Comparison of ENCODE assay signal across 13 cellular contexts in genomic region chr4:127708985-127709384, GRCh38. TPM values are rescaled to one million over a fixed set of nuclear protein-coding genes. Genes with fewer than 3 reads are reported as not detected.
A peak's percentile ranks its signal among the peaks of the same experiment; 100 is the strongest.
DNase-seq lines count a peak whose midpoint lies in the region; ATAC-seq and TF ChIP-seq lines count a peak whose summit lies in the region.
"Had no signal": no experiment of that assay in that cellular context is flagged by ENCODE, and none has a peak within 500 bp of the region (broad histone marks: within the 10 kb centered on the region; RNA-seq: fewer than 3 reads in every experiment).

No MANE protein-coding gene starts in this region.

- no peaks in the 10 kb centered on the region for H3K9me3 Mint-ChIP-seq in activated CD8-positive, alpha-beta T cell treated with anti-CD3 and anti-CD28 coated beads, Interleukin-2, amount 10 ng/mL, durations not matched to agents 7 days and 5 days (ENCODE audit: insufficient read depth)
- H3K9me3 Mint-ChIP-seq: activated CD4-positive, alpha-beta memory T cell treated with anti-CD3 and anti-CD28 coated beads for 36 hours had no signal

- CTCF ChIA-PET in A673 (lab: Charles Lee) = no interaction called here
- CTCF ChIA-PET in mammary epithelial cell (lab: Charles Lee; ENCODE audit: low non-redundant PET) = interaction anchor here (0.5 to 0.8 kb wide), 4 partner anchors 10 to 48 kb away, joined by 3 to 4 read pairs (median 3); no protein-coding TSS in a partner anchor
- CTCF ChIA-PET in activated CD8-positive, alpha-beta T cell treated with anti-CD3 and anti-CD28 coated beads, Interleukin-2, amount 10 ng/mL, durations not matched to agents 7 days and 5 days (lab: Charles Lee) = no interaction called here

- DNase-seq in A673 (ENCODE audit: low spot score) (peak; percentile 24), M059J (ENCODE audit: low read depth) (peak; percentile 89), mammary epithelial cell (peak; percentile 98), right lobe of liver (no peak), esophagus muscularis mucosa (ENCODE audit: extremely low spot score) (no peak), T-helper 2 cell (no peak)
- no peak for DNase-seq in activated CD8-positive, alpha-beta T cell treated with anti-CD3 and anti-CD28 coated beads, Interleukin-2, amount 10 ng/mL, durations not matched to agents 7 days and 5 days
- DNase-seq: activated CD4-positive, alpha-beta memory T cell treated with anti-CD3 and anti-CD28 coated beads for 36 hours; NCI-H526 treated with DMSO at 0.1 percent for 48 hours; stimulated activated CD8-positive, alpha-beta memory T cell treated with anti-CD3 and anti-CD28 coated beads, Interleukin-4, amount 100 ng/mL, for 48 hours had no signal

- intact Hi-C loops in A673 (cut with micrococcal nuclease; ENCODE audit: unreplicated experiment) = no loop called here
- intact Hi-C loops in mammary epithelial cell (cut with micrococcal nuclease) = loop anchor here (1.0 kb wide), 1 partner anchor 86 kb away; no protein-coding TSS in a partner anchor
- intact Hi-C loops in right lobe of liver (cut with DNase I) = no loop called here
- intact Hi-C loops in esophagus muscularis mucosa (cut with DNase I) = no loop called here

- peak overlapping the region; percentile 91 for H3K4me2 ChIP-seq in mammary epithelial cell (ENCODE audit: insufficient read depth, low read depth, low read length)

- BruUV-seq in A673 (replicated peaks; lab: Mats Ljungman, UMichigan) (no TSS peak), mammary epithelial cell (replicated peaks; lab: Mats Ljungman, UMichigan) (no TSS peak)

- dilution Hi-C loops in mammary epithelial cell (cut with HindIII; ENCODE audit: low sequenced_read_pairs) = loop anchor here (5.0 kb wide), 1 partner anchor 77 kb away; the partner anchor contains the start of gene INTU

- POLR2A ChIA-PET in A673 (lab: Charles Lee; ENCODE audit: low non-redundant PET) = no interaction called here
- POLR2A ChIA-PET in activated CD8-positive, alpha-beta T cell treated with anti-CD3 and anti-CD28 coated beads, Interleukin-2, amount 10 ng/mL, durations not matched to agents 7 days and 5 days (lab: Charles Lee) = no interaction called here

- peak overlapping the region; percentile 46 for H2AFZ ChIP-seq in mammary epithelial cell (ENCODE audit: low read depth, low read length)

- H3K27me3 ChIP-seq in A673 (replicated peaks; ENCODE audit: insufficient read depth, low read depth, low read length, poor library complexity) (no peaks in the 10 kb centered on the region), mammary epithelial cell (ENCODE audit: insufficient read depth, low read length) (no peaks in the 10 kb centered on the region), right lobe of liver (no peaks in the 10 kb centered on the region), esophagus muscularis mucosa (no peaks in the 10 kb centered on the region)

- H3K79me2 ChIP-seq in mammary epithelial cell (ENCODE audit: insufficient read depth, low read length) = no peaks in the 10 kb centered on the region

- peak; percentile 67 to 98 (median 86) for ATAC-seq in right lobe of liver
- ATAC-seq in activated CD8-positive, alpha-beta T cell treated with anti-CD3 and anti-CD28 coated beads, Interleukin-2, amount 10 ng/mL, durations not matched to agents 7 days and 5 days = no peak
- no peak for ATAC-seq in GM18909 (IDR thresholded peaks at IDR 0.05; ENCODE audit: poor library complexity, unreplicated experiment)

- no peaks in the 10 kb centered on the region for H3K36me3 Mint-ChIP-seq in activated CD8-positive, alpha-beta T cell treated with anti-CD3 and anti-CD28 coated beads, Interleukin-2, amount 10 ng/mL, durations not matched to agents 7 days and 5 days (ENCODE audit: low read depth)
- H3K36me3 Mint-ChIP-seq: activated CD4-positive, alpha-beta memory T cell treated with anti-CD3 and anti-CD28 coated beads for 36 hours had no signal

- no peak overlapping the region for H3K27ac Mint-ChIP-seq in activated CD8-positive, alpha-beta T cell treated with anti-CD3 and anti-CD28 coated beads, Interleukin-2, amount 10 ng/mL, durations not matched to agents 7 days and 5 days
- H3K27ac Mint-ChIP-seq: activated CD4-positive, alpha-beta memory T cell treated with anti-CD3 and anti-CD28 coated beads for 36 hours had no signal

- WGBS in mammary epithelial cell (ENCODE audit: low coverage, missing lambda C conversion rate) = 0% methylated on average over 4 of the region's 5 CpGs
- WGBS in right lobe of liver (ENCODE audit: insufficient coverage, low coverage, low lambda C conversion rate, missing lambda C conversion rate) = 23% methylated on average over 5 of the region's 5 CpGs
- WGBS in esophagus muscularis mucosa = 65% methylated on average over 5 of the region's 5 CpGs

- no peak overlapping the region for H3K4me3 Mint-ChIP-seq in activated CD8-positive, alpha-beta T cell treated with anti-CD3 and anti-CD28 coated beads, Interleukin-2, amount 10 ng/mL, durations not matched to agents 7 days and 5 days
- H3K4me3 Mint-ChIP-seq: activated CD4-positive, alpha-beta memory T cell treated with anti-CD3 and anti-CD28 coated beads for 36 hours had no signal

- no peaks in the 10 kb centered on the region for H4K20me1 ChIP-seq in mammary epithelial cell (ENCODE audit: insufficient read depth, low read length)

- no peak for TF ChIP-seq EP300 in esophagus muscularis mucosa (IDR thresholded peaks at IDR 0.05)

- H3K4me3 ChIP-seq in A673 (ENCODE audit: low read depth, low read length, poor library complexity, severe bottlenecking) (no peak overlapping the region), mammary epithelial cell (replicated peaks in 1 of 3; ENCODE audit: insufficient read depth in 1 of 3, low read depth in 2 of 3, low read length in 3 of 3) (peak overlapping the region; percentile 26 to 45 (median 26)), right lobe of liver (no peak overlapping the region), esophagus muscularis mucosa (no peak overlapping the region)
- H3K4me3 ChIP-seq: coronary artery had no signal

- no peaks in the 10 kb centered on the region for H3K9me3 ChIP-seq in A673 (ENCODE audit: low read depth, low read length, poor library complexity, severe bottlenecking)
- no peaks in the 10 kb centered on the region for H3K9me3 ChIP-seq in mammary epithelial cell (replicated peaks; ENCODE audit: insufficient read depth, low read length)
- no peaks in the 10 kb centered on the region for H3K9me3 ChIP-seq in right lobe of liver
- no peaks in the 10 kb centered on the region for H3K9me3 ChIP-seq in esophagus muscularis mucosa

- in situ Hi-C loops in mammary epithelial cell (cut with MboI; ENCODE audit: low sequenced_read_pairs in 2 of 2) = no loop called here

- peaks cover 2% of the 10 kb centered on the region for H3K27me3 Mint-ChIP-seq in activated CD8-positive, alpha-beta T cell treated with anti-CD3 and anti-CD28 coated beads, Interleukin-2, amount 10 ng/mL, durations not matched to agents 7 days and 5 days (ENCODE audit: low read depth)

- no peaks in the 10 kb centered on the region for H3K36me3 ChIP-seq in A673 (ENCODE audit: insufficient read depth, low read length, poor library complexity, severe bottlenecking)
- no peaks in the 10 kb centered on the region for H3K36me3 ChIP-seq in mammary epithelial cell (ENCODE audit: insufficient read depth, low read length)
- H3K36me3 ChIP-seq in right lobe of liver = no peaks in the 10 kb centered on the region
- H3K36me3 ChIP-seq in esophagus muscularis mucosa = peaks cover 0 to 44% (median 16%) of the 10 kb centered on the region in 4 donors

- H3K4me1 ChIP-seq in A673 (ENCODE audit: insufficient read depth, low read length, poor library complexity, severe bottlenecking) (no peaks in the 10 kb centered on the region), mammary epithelial cell (ENCODE audit: insufficient read depth, low read length) (peaks cover 5% of the 10 kb centered on the region), right lobe of liver (no peaks in the 10 kb centered on the region), esophagus muscularis mucosa (peaks cover 0 to 4% (median 0%) of the 10 kb centered on the region in 4 donors)

- peak overlapping the region; percentile 66 for H3K9ac ChIP-seq in mammary epithelial cell (ENCODE audit: insufficient read depth, low read length)

- TF ChIP-seq POLR2A in right lobe of liver (IDR thresholded peaks at IDR 0.05) (no peak), esophagus muscularis mucosa (IDR thresholded peaks at IDR 0.05; ENCODE audit: low read depth) (no peak)

- H3K4me1 Mint-ChIP-seq in activated CD8-positive, alpha-beta T cell treated with anti-CD3 and anti-CD28 coated beads, Interleukin-2, amount 10 ng/mL, durations not matched to agents 7 days and 5 days (ENCODE audit: low read depth) = no peaks in the 10 kb centered on the region

- H3K27ac ChIP-seq in A673 (ENCODE audit: low read depth, low read length, poor library complexity, severe bottlenecking) (no peak overlapping the region), mammary epithelial cell (ENCODE audit: insufficient read depth, low read depth, low read length) (peak overlapping the region; percentile 95), right lobe of liver (no peak overlapping the region), esophagus muscularis mucosa (replicated peaks in 1 of 4) (no peak overlapping the region)
- H3K27ac ChIP-seq: C4-2B, coronary artery had no signal

- TF ChIP-seq CTCF in A673 (conservative IDR thresholded peaks at IDR 0.05; ENCODE audit: low read depth, low read length) = no peak
- no peak for TF ChIP-seq CTCF in mammary epithelial cell (conservative IDR thresholded peaks at IDR 0.05 in 1 of 2, IDR thresholded peaks at IDR 0.05 in 1 of 2; ENCODE audit: extremely low read depth in 1 of 2, insufficient read depth in 1 of 2, low read depth in 1 of 2, low read length in 2 of 2)
- TF ChIP-seq CTCF in right lobe of liver (IDR thresholded peaks at IDR 0.05) = no peak
- TF ChIP-seq CTCF in esophagus muscularis mucosa (IDR thresholded peaks at IDR 0.05) = no peak

RNA-seq across cellular contexts. Expression of gene SLC25A31, which starts 21.2 kb away (rescaled TPM):
- not detected in 2 replicates for total RNA-seq in A673 (2021)
- not detected in 2 replicates for total RNA-seq in M059J (2014; rRNA removed; shearing (Covaris generic))
- total RNA-seq in mammary epithelial cell = not detected
- polyA plus RNA-seq in mammary epithelial cell = not detected
- not detected for polyA minus RNA-seq in mammary epithelial cell
- total RNA-seq in right lobe of liver = not detected
- not detected for total RNA-seq in activated CD8-positive, alpha-beta T cell treated with anti-CD3 and anti-CD28 coated beads, Interleukin-2, amount 10 ng/mL, durations not matched to agents 7 days and 5 days
- total RNA-seq in esophagus muscularis mucosa = not detected
- total RNA-seq: activated CD4-positive, alpha-beta memory T cell treated with anti-CD3 and anti-CD28 coated beads for 36 hours had no signal

Comparison
In these comparisons a context has a peak if more than half of its experiments do, and no peak if none do; other contexts are left out.
1. DNase-seq: peak in A673 (single experiment), M059J (single experiment) and mammary epithelial cell (single experiment); none in right lobe of liver (0 of 3), activated CD8-positive, alpha-beta T cell treated with anti-CD3 and anti-CD28 coated beads, Interleukin-2, amount 10 ng/mL, durations not matched to agents 7 days and 5 days (single experiment), esophagus muscularis mucosa (single experiment) and T-helper 2 cell (0 of 5).
2. H3K4me3 ChIP-seq: peak in mammary epithelial cell (3 of 3); none in A673 (single experiment), right lobe of liver (0 of 3) and esophagus muscularis mucosa (0 of 4).
3. ATAC-seq: peak in right lobe of liver (4 of 4); none in activated CD8-positive, alpha-beta T cell treated with anti-CD3 and anti-CD28 coated beads, Interleukin-2, amount 10 ng/mL, durations not matched to agents 7 days and 5 days (single experiment) and GM18909 (single experiment).